1 cellular context compared by ENCODE assay signal in genomic region chr9:134213508-134214394, GRCh38.
TF ChIP-seq lines count a peak whose summit lies in the region.

No MANE protein-coding gene starts in this region.

TF ChIP-seq in WTC11, 78 proteins besides CTCF, POLR2A, EP300 and RAD21 (continued from another document):
- TF ChIP-seq HMGXB4 (CRISPR knock-in tag; IDR thresholded peaks at IDR 0.05) (no peak), ZNF317 (CRISPR knock-in tag; IDR thresholded peaks at IDR 0.05; ENCODE audit: borderline replicate concordance, low read depth) (no peak), USF2 (CRISPR knock-in tag; IDR thresholded peaks at IDR 0.05) (no peak), TCF7 (CRISPR knock-in tag; IDR thresholded peaks at IDR 0.05; ENCODE audit: low read depth) (no peak), SP1 (CRISPR knock-in tag; conservative IDR thresholded peaks at IDR 0.05) (no peak), FOXK1 (CRISPR knock-in tag; IDR thresholded peaks at IDR 0.05) (no peak), SMAD3 (CRISPR knock-in tag; IDR thresholded peaks at IDR 0.05; ENCODE audit: borderline replicate concordance) (no peak), AFF4 (CRISPR knock-in tag; IDR thresholded peaks at IDR 0.05; ENCODE audit: borderline replicate concordance) (no peak), SOX15 (CRISPR knock-in tag; IDR thresholded peaks at IDR 0.05) (no peak), MAX (CRISPR knock-in tag; IDR thresholded peaks at IDR 0.05) (no peak), ELF4 (CRISPR knock-in tag; IDR thresholded peaks at IDR 0.05; ENCODE audit: low read depth) (no peak), ZBTB43 (CRISPR knock-in tag; IDR thresholded peaks at IDR 0.05) (no peak), ZNF425 (CRISPR knock-in tag; conservative IDR thresholded peaks at IDR 0.05) (no peak)
